In genomic region chr2:239324456-239324855, GRCh38 we compare ENCODE assay signal across 14 cellular contexts.
DNase-seq lines count a peak whose midpoint lies in the region; ATAC-seq and TF ChIP-seq lines count a peak whose summit lies in the region.
"Had no signal": no experiment of that assay in that cellular context is flagged by ENCODE, and none has a peak within 500 bp of the region (broad histone marks: within the 10 kb centered on the region; RNA-seq: fewer than 3 reads in every experiment).

No MANE protein-coding gene starts in this region.

- H4K91ac ChIP-seq in IMR-90 (ENCODE audit: insufficient read depth, low read depth, low read length): no peak overlapping the region; the same call in 1 of the 2 replicates

- no peak overlapping the region for H3K56ac ChIP-seq in IMR-90 (ENCODE audit: extremely low read depth, insufficient read depth, low read length)

- H2BK20ac ChIP-seq in IMR-90 (ENCODE audit: low read depth, low read length): no peak overlapping the region

- intact Hi-C loops in IMR-90 (cut with micrococcal nuclease): no loop called here

- peak overlapping the region; percentile 30 for H2AK9ac ChIP-seq in IMR-90 (replicated peaks; ENCODE audit: low read depth, low read length, poor library complexity)

- H2BK120ac ChIP-seq in IMR-90 (ENCODE audit: low read depth, low read length): peak overlapping the region; percentile 49

- TF ChIP-seq CTCF in IMR-90 (conservative IDR thresholded peaks at IDR 0.05; ENCODE audit: low read depth, low read length) (no peak), coronary artery (IDR thresholded peaks at IDR 0.05) (no peak)

- H4K8ac ChIP-seq in IMR-90 (ENCODE audit: low read depth in 2 of 2, low read length in 2 of 2): peak overlapping the region; percentile 32 to 37; a peak in 2 of 4 replicates

- POLR2A ChIA-PET in IMR-90 (lab: Charles Lee; ENCODE audit: unreplicated experiment): no interaction called here

- peaks cover 5% of the 10 kb centered on the region for H3K36me3 ChIP-seq in IMR-90 (ENCODE audit: control insufficient read depth, insufficient read depth, low read length)
- H3K36me3 ChIP-seq in rectal smooth muscle tissue (ENCODE audit: control insufficient read depth, insufficient read depth, low read length): no peaks in the 10 kb centered on the region
- H3K36me3 ChIP-seq: lower lobe of right lung, pancreas had no signal

- H3K4me1 ChIP-seq in IMR-90 (ENCODE audit: control insufficient read depth, insufficient read depth, low read length) (peaks cover 37% of the 10 kb centered on the region), rectal smooth muscle tissue (ENCODE audit: control insufficient read depth, insufficient read depth, low read length) (peaks cover 44% of the 10 kb centered on the region)

- BruUV-seq in IMR-90 (replicated peaks; lab: Mats Ljungman, UMichigan): no TSS peak

- H2AK5ac ChIP-seq in IMR-90 (ENCODE audit: low read depth, low read length): peak overlapping the region; percentile 86

- CTCF ChIA-PET in IMR-90 (lab: Yijun Ruan, JAX): no interaction called here

- 89% methylated on average over 5 of the region's 14 CpGs; no CpG with 5 or more reads in 1 of the 2 experiments for WGBS in IMR-90 (ENCODE audit: extremely low coverage in 2 of 2, insufficient read length in 1 of 2), 2 experiments

- ATAC-seq in IMR-90 (ENCODE audit: low read depth): no peak
- ATAC-seq in HG03457 (IDR thresholded peaks at IDR 0.05; ENCODE audit: unreplicated experiment): no peak
- no peak for ATAC-seq in GM21526 (IDR thresholded peaks at IDR 0.05; ENCODE audit: low FRiP score, unreplicated experiment)
- ATAC-seq: lower lobe of right lung, pancreas had no signal

- H3K27me3 ChIP-seq in IMR-90 (ENCODE audit: control insufficient read depth, insufficient read depth, low read length): no peaks in the 10 kb centered on the region
- no peaks in the 10 kb centered on the region for H3K27me3 ChIP-seq in rectal smooth muscle tissue (ENCODE audit: control insufficient read depth, insufficient read depth, low read length)
- H3K27me3 ChIP-seq: pancreas had no signal

- peaks cover 4% of the 10 kb centered on the region; the same call in 1 of the 2 replicates for H4K20me1 ChIP-seq in IMR-90 (ENCODE audit: insufficient read depth, low read length)

- H3K27ac ChIP-seq in IMR-90 (ENCODE audit: insufficient read depth, low read length) (0 out of 2 replicates have a peak overlapping the region, but pooled peaks have one; percentile 17), coronary artery (no peak overlapping the region), rectal smooth muscle tissue (ENCODE audit: low read depth, low read length) (peak overlapping the region; percentile 98)
- H3K27ac ChIP-seq: lower lobe of right lung, pancreas, RWPE1 had no signal

- no peaks in the 10 kb centered on the region; the same call in 1 of the 2 replicates for H3K9me3 ChIP-seq in IMR-90 (ENCODE audit: control insufficient read depth, insufficient read depth, low read length)
- H3K9me3 ChIP-seq: lower lobe of right lung, pancreas had no signal

- no peak overlapping the region; the same call in 2 of the 3 replicates for H2BK15ac ChIP-seq in IMR-90 (ENCODE audit: low read depth, low read length)

- H2AFZ ChIP-seq in IMR-90 (replicated peaks; ENCODE audit: low read length, poor library complexity): no peak overlapping the region

- dilution Hi-C loops in IMR-90 (cut with HindIII; ENCODE audit: low sequenced_read_pairs, unreplicated experiment): no loop called here

- H4K5ac ChIP-seq in IMR-90 (ENCODE audit: low read depth, low read length): peak overlapping the region; percentile 34

- no peak overlapping the region for H3K23ac ChIP-seq in IMR-90 (ENCODE audit: low read depth, low read length)

- TF ChIP-seq POLR2A in IMR-90 (IDR thresholded peaks at IDR 0.05; ENCODE audit: low read depth, low read length): no peak

- H3K4me2 ChIP-seq in IMR-90 (ENCODE audit: low read depth, low read length): no peak overlapping the region

- TF ChIP-seq RAD21 in IMR-90 (IDR thresholded peaks at IDR 0.05; ENCODE audit: low read length): no peak

- no peak overlapping the region for H3K9ac ChIP-seq in IMR-90 (ENCODE audit: low read depth, low read length)
- no peak overlapping the region for H3K9ac ChIP-seq in rectal smooth muscle tissue (ENCODE audit: low read length)

- peak overlapping the region; percentile 45; the same call in 1 of the 2 replicates for H3K18ac ChIP-seq in IMR-90 (ENCODE audit: low read depth, low read length)

- H2BK5ac ChIP-seq in IMR-90 (ENCODE audit: low read depth, low read length, poor library complexity, severe bottlenecking): no peak overlapping the region

- peak overlapping the region; percentile 50 for H3K4ac ChIP-seq in IMR-90 (ENCODE audit: low read depth, low read length)

- in situ Hi-C loops in IMR-90 (cut with MboI; ENCODE audit: low sequenced_read_pairs): no loop called here

- peak; percentile 50 for DNase-seq in activated CD8-positive, alpha-beta memory T cell treated with anti-CD3 and anti-CD28 coated beads for 24 hours
- no peak for DNase-seq in activated CD8-positive, alpha-beta memory T cell treated with anti-CD3 and anti-CD28 coated beads, Interleukin-2, amount 50 U/mL, for 4 hours
- no peak for DNase-seq in IMR-90
- DNase-seq in coronary artery (ENCODE audit: low spot score): peak; percentile 58
- no peak for DNase-seq in occipital lobe (lab: John Stamatoyannopoulos, UW)
- DNase-seq: hippocampal formation, lower lobe of right lung, MM.1S, NCI-H446 had no signal

- peaks cover 12% of the 10 kb centered on the region; the same call in 1 of the 2 replicates for H3K9me1 ChIP-seq in IMR-90 (ENCODE audit: insufficient read depth, low read length)

- H3K79me1 ChIP-seq in IMR-90 (ENCODE audit: low read depth in 1 of 2, low read length in 2 of 2): peaks cover 39 to 73% of the 10 kb centered on the region in 2 experiments

- H3K4me3 ChIP-seq in IMR-90 (ENCODE audit: insufficient read depth, low read depth, low read length) (no peak overlapping the region), coronary artery (no peak overlapping the region), rectal smooth muscle tissue (ENCODE audit: low read length) (no peak overlapping the region)
- H3K4me3 ChIP-seq: lower lobe of right lung, pancreas had no signal

- no peak overlapping the region; the same call in 1 of the 2 replicates for H3K14ac ChIP-seq in IMR-90 (replicated peaks; ENCODE audit: low read depth, low read length)

TF ChIP-seq in IMR-90, 13 proteins besides CTCF, POLR2A, EP300 and RAD21:
- no peak for TF ChIP-seq RCOR1 (IDR thresholded peaks at IDR 0.05; ENCODE audit: insufficient replicate concordance, low read length)
- no peak for TF ChIP-seq CHD1 (IDR thresholded peaks at IDR 0.05; ENCODE audit: low read depth, low read length)
- TF ChIP-seq MAZ (IDR thresholded peaks at IDR 0.05; ENCODE audit: borderline replicate concordance, low read depth, low read length): no peak
- no peak for TF ChIP-seq USF2 (IDR thresholded peaks at IDR 0.05; ENCODE audit: low read depth, low read length)
- TF ChIP-seq BHLHE40 (IDR thresholded peaks at IDR 0.05; ENCODE audit: low read depth, low read length): no peak
- TF ChIP-seq MXI1 (IDR thresholded peaks at IDR 0.05; ENCODE audit: borderline replicate concordance, low read depth, low read length): no peak
- no peak for TF ChIP-seq CEBPB (IDR thresholded peaks at IDR 0.05; ENCODE audit: low read depth, low read length)
- no peak for TF ChIP-seq FOS (IDR thresholded peaks at IDR 0.05; ENCODE audit: low read depth, low read length)
- TF ChIP-seq RFX5 (IDR thresholded peaks at IDR 0.05; ENCODE audit: low read depth, low read length): no peak
- TF ChIP-seq SMC3 (IDR thresholded peaks at IDR 0.05; ENCODE audit: low read depth, low read length): no peak
- no peak for TF ChIP-seq ELK1 (IDR thresholded peaks at IDR 0.05; ENCODE audit: borderline replicate concordance, low read depth, low read length)
- no peak for TF ChIP-seq MAFK (IDR thresholded peaks at IDR 0.05; ENCODE audit: low read depth, low read length)
- TF ChIP-seq NFE2L2 (IDR thresholded peaks at IDR 0.05; ENCODE audit: low read depth, low read length): no peak

Comparison
In these comparisons a context has a peak if more than half of its experiments do, and no peak if none do; other contexts are left out.
1. DNase-seq: peak in activated CD8-positive, alpha-beta memory T cell treated with anti-CD3 and anti-CD28 coated beads for 24 hours (single experiment) and coronary artery (single experiment); none in activated CD8-positive, alpha-beta memory T cell treated with anti-CD3 and anti-CD28 coated beads, Interleukin-2, amount 50 U/mL, for 4 hours (single experiment), IMR-90 (single experiment) and occipital lobe (single experiment).
2. H3K27ac ChIP-seq: peak in IMR-90 (single experiment) and rectal smooth muscle tissue (single experiment); none in coronary artery (0 of 2).